18 cellular contexts compared by ENCODE assay signal in the genomic region with DNA sequence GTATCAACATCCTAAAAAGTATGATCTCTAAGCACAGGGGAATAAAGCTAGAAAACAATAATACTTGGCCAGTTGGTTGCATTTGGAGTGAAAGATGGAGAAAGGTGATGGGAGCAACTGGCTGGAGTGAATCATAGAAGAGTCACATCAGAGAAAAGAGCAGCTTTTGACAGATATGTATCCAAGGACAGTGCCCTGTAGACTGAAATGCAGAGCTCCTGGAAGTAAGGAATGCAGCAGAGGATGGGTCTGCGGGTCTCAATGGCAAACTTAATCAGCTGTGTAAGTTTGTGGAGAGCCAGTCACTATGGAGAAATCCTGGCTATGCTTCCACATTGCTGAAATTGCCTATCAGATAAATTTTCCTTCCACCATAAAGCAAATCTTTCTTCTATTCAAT.
DNase-seq lines count a peak whose midpoint lies in the region; ATAC-seq, FAIRE-seq and TF ChIP-seq lines count a peak whose summit lies in the region.
"Had no signal": no experiment of that assay in that cellular context is flagged by ENCODE, and none has a peak within 500 bp of the region (broad histone marks: within the 10 kb centered on the region; RNA-seq: fewer than 3 reads in every experiment).

No MANE protein-coding gene starts in this region.

- H3K9me3 ChIP-seq in astrocyte (ENCODE audit: insufficient read depth, low read depth, low read length) (no peaks in the 10 kb centered on the region), Peyer's patch (no peaks in the 10 kb centered on the region), heart left ventricle (no peaks in the 10 kb centered on the region)
- H3K9me3 ChIP-seq: BLaER1 had no signal

- no peaks in the 10 kb centered on the region for H3K9me3 Mint-ChIP-seq in astrocyte (ENCODE audit: unreplicated experiment)
- H3K9me3 Mint-ChIP-seq: H9 had no signal

- intact Hi-C loops in heart left ventricle (cut with DNase I): no loop called here

- no peak overlapping the region for H3K9ac ChIP-seq in astrocyte (ENCODE audit: low read length)
- H3K9ac ChIP-seq: BLaER1, KMS-11 had no signal

- no peaks in the 10 kb centered on the region for H3K79me2 ChIP-seq in astrocyte (ENCODE audit: insufficient read depth, low read length)

- no peaks in the 10 kb centered on the region for H3K36me3 ChIP-seq in astrocyte (ENCODE audit: insufficient read depth, low read length)
- no peaks in the 10 kb centered on the region for H3K36me3 ChIP-seq in Peyer's patch
- no peaks in the 10 kb centered on the region for H3K36me3 ChIP-seq in heart left ventricle
- H3K36me3 ChIP-seq: BLaER1 had no signal

- H3K4me1 ChIP-seq in astrocyte (ENCODE audit: insufficient read depth, low read length): peaks cover 12% of the 10 kb centered on the region
- no peaks in the 10 kb centered on the region for H3K4me1 ChIP-seq in Peyer's patch
- H3K4me1 ChIP-seq in heart left ventricle: no peaks in the 10 kb centered on the region

- TF ChIP-seq CTCF in HFF-Myc (IDR thresholded peaks at IDR 0.05; ENCODE audit: low read depth, low read length, missing control alignments): no peak
- TF ChIP-seq CTCF in astrocyte (IDR thresholded peaks at IDR 0.05; ENCODE audit: insufficient read depth, low read depth, low read length): no peak
- TF ChIP-seq CTCF in Peyer's patch (IDR thresholded peaks at IDR 0.05): no peak
- TF ChIP-seq CTCF in heart left ventricle (IDR thresholded peaks at IDR 0.05): no peak

- H3K4me3 Mint-ChIP-seq in astrocyte (ENCODE audit: unreplicated experiment): no peak overlapping the region
- H3K4me3 Mint-ChIP-seq: CD14-positive monocyte; CD4-positive, alpha-beta memory T cell; H9 had no signal

- 50 to 93% (median 72%) methylated on average over 1 of the region's 1 CpG for WGBS in heart left ventricle, 4 donors

- H4K20me1 ChIP-seq in astrocyte (ENCODE audit: insufficient read depth, low read length): no peaks in the 10 kb centered on the region
- H4K20me1 ChIP-seq: BLaER1 had no signal

- no peak overlapping the region for H3K4me2 ChIP-seq in astrocyte (ENCODE audit: low read length)
- H3K4me2 ChIP-seq: BLaER1, KMS-11 had no signal

- H3K36me3 Mint-ChIP-seq in astrocyte (ENCODE audit: low read depth, unreplicated experiment): no peaks in the 10 kb centered on the region
- H3K36me3 Mint-ChIP-seq: CD14-positive monocyte; CD4-positive, alpha-beta memory T cell had no signal

- no peak for DNase-seq in HFF-Myc (ENCODE audit: extremely low read depth, low read depth)
- peak; percentile 55 for DNase-seq in RPMI7951 (ENCODE audit: low read depth)
- no peak for DNase-seq in astrocyte (ENCODE audit: low read depth)
- DNase-seq in Peyer's patch: no peak
- no peak for DNase-seq in substantia nigra (lab: John Stamatoyannopoulos, UW)
- DNase-seq in heart left ventricle: no peak
- DNase-seq: AML-193; CD4-positive, alpha-beta memory T cell; DMS53; DND-41; EL; GOT3; H9 had no signal

- H2AFZ ChIP-seq in astrocyte (ENCODE audit: low read depth, low read length): no peak overlapping the region

- H3K4me3 ChIP-seq in HFF-Myc (replicated peaks; ENCODE audit: low read depth, low read length): peak overlapping the region; percentile 38
- H3K4me3 ChIP-seq in astrocyte (ENCODE audit: insufficient read depth, low read depth, low read length): no peak overlapping the region
- no peak overlapping the region for H3K4me3 ChIP-seq in Peyer's patch
- no peak overlapping the region for H3K4me3 ChIP-seq in heart left ventricle
- H3K4me3 ChIP-seq: BLaER1, GM12878 had no signal

- no peak for TF ChIP-seq POLR2A in Peyer's patch (IDR thresholded peaks at IDR 0.05)
- TF ChIP-seq POLR2A in heart left ventricle (IDR thresholded peaks at IDR 0.05): no peak

- peaks cover 3% of the 10 kb centered on the region for H3K27me3 Mint-ChIP-seq in astrocyte (ENCODE audit: low read depth, unreplicated experiment)

- H3K27ac ChIP-seq in astrocyte (ENCODE audit: low read depth, low read length): no peak overlapping the region
- H3K27ac ChIP-seq in Peyer's patch: no peak overlapping the region
- no peak overlapping the region for H3K27ac ChIP-seq in substantia nigra (ENCODE audit: low read depth, low read length, poor library complexity, severe bottlenecking)
- H3K27ac ChIP-seq in heart left ventricle: no peak overlapping the region
- H3K27ac ChIP-seq: BLaER1, KMS-11 had no signal

- H3K27me3 ChIP-seq in astrocyte (ENCODE audit: insufficient read depth, low read length) (no peaks in the 10 kb centered on the region), Peyer's patch (no peaks in the 10 kb centered on the region), heart left ventricle (no peaks in the 10 kb centered on the region)
- H3K27me3 ChIP-seq: BLaER1 had no signal

- H3K27ac Mint-ChIP-seq in astrocyte (ENCODE audit: unreplicated experiment): no peak overlapping the region
- H3K27ac Mint-ChIP-seq: CD14-positive monocyte; CD4-positive, alpha-beta memory T cell; H9 had no signal

- ATAC-seq in heart left ventricle (no peak), GM21786 (IDR thresholded peaks at IDR 0.05; ENCODE audit: unreplicated experiment) (no peak)
- ATAC-seq: GM12878 had no signal

- peaks cover 8% of the 10 kb centered on the region for H3K4me1 Mint-ChIP-seq in astrocyte (ENCODE audit: low read depth, unreplicated experiment)
- H3K4me1 Mint-ChIP-seq: CD4-positive, alpha-beta memory T cell; H9 had no signal

- FAIRE-seq in astrocyte (lab: Jason Lieb, UNC): peak; percentile 29
- FAIRE-seq: GM12878 had no signal
